ENCODE assay signal across 16 cellular contexts in the genomic region with DNA sequence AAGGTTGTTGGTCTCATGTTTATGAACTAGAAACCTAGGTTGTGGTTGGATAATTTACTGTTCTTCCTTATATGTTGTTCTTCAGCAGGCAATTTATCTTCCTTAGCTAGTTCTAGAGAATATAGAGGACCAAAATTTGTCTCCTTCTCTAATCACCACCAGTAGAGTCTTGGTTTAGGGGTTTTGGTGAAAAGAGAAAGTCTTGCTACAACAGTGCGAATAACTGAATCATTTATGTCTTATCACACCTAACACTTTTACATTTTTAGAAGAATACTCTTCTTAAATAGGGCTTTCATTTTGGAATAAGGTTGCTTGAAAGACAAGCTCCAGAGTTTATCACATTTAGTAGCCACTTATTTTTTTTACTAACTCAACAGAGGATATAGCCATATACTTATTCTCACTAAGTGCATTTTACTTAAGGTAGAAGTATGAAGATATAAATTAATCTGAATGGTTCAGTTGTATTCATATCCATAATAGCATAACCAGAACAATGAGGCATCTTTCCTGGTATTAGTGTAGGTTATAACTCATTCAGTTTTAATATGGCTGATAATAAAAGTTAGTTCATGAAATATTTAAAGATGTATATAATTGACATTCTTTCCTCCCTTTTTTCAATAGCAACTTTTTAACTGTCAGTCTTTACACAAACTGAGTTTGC.
DNase-seq lines count a peak whose midpoint lies in the region; ATAC-seq and TF ChIP-seq lines count a peak whose summit lies in the region.
"Had no signal": no experiment of that assay in that cellular context is flagged by ENCODE, and none has a peak within 500 bp of the region (broad histone marks: within the 10 kb centered on the region; RNA-seq: fewer than 3 reads in every experiment).

No MANE protein-coding gene starts in this region.

- H3K9me2 ChIP-seq in PC-9 (ENCODE audit: insufficient read depth): no peaks in the 10 kb centered on the region

- H3K27ac Mint-ChIP-seq in CD4-positive, alpha-beta memory T cell: peak overlapping the region in 4 of 7 donors; percentile 13 to 55 (median 22)
- peak overlapping the region; percentile 27 for H3K27ac Mint-ChIP-seq in nephron progenitor cell

- no peaks in the 10 kb centered on the region for H3K27me3 Mint-ChIP-seq in activated T-cell treated with anti-CD3 and anti-CD28 coated beads, Interleukin-2, amount 50 U/mL, for 4 hours (ENCODE audit: low read depth)
- H3K27me3 Mint-ChIP-seq in CD4-positive, alpha-beta memory T cell: no peaks in the 10 kb centered on the region
- no peaks in the 10 kb centered on the region for H3K27me3 Mint-ChIP-seq in nephron progenitor cell (ENCODE audit: low read depth, poor library complexity)

- no peak overlapping the region for H3K4me3 ChIP-seq in CD4-positive, alpha-beta memory T cell (ENCODE audit: low read length in 2 of 2)
- H3K4me3 ChIP-seq in PC-9 (no peak overlapping the region), right atrium auricular region (no peak overlapping the region)
- H3K4me3 ChIP-seq: A549 had no signal

- no peak overlapping the region for H3K4me2 ChIP-seq in PC-9
- H3K4me2 ChIP-seq: A549, KMS-11 had no signal

- H4K20me1 ChIP-seq in PC-9 (ENCODE audit: insufficient read depth): peaks cover 65% of the 10 kb centered on the region

- no peak for TF ChIP-seq CTCF in PC-9 (conservative IDR thresholded peaks at IDR 0.05)
- no peak for TF ChIP-seq CTCF in nephron progenitor cell (IDR thresholded peaks at IDR 0.05)
- no peak for TF ChIP-seq CTCF in right atrium auricular region (IDR thresholded peaks at IDR 0.05)

- POLR2A ChIA-PET in CD4-positive, alpha-beta memory T cell (lab: Charles Lee; ENCODE audit: partially characterized antibody): interaction anchor here (1.6 kb wide), 1 partner anchor 68 kb away, joined by 3 read pairs; the partner anchor contains the start of gene ERBIN
- POLR2A ChIA-PET in PC-9 (lab: Charles Lee; ENCODE audit: unreplicated experiment): no interaction called here

- peaks cover 76% of the 10 kb centered on the region for H3K79me2 ChIP-seq in PC-9 (ENCODE audit: low read depth)

- intact Hi-C loops in CD4-positive, alpha-beta memory T cell (cut with micrococcal nuclease): loop anchor here (2.0 kb wide), 1 partner anchor 33 kb away; no protein-coding TSS in a partner anchor
- intact Hi-C loops in PC-9 (cut with micrococcal nuclease; ENCODE audit: unreplicated experiment): no loop called here

- CTCF ChIA-PET in CD4-positive, alpha-beta memory T cell (lab: Charles Lee; ENCODE audit: partially characterized antibody): interaction anchor here (1.2 kb wide), 1 partner anchor 9 kb away, joined by 3 read pairs; no protein-coding TSS in a partner anchor
- CTCF ChIA-PET in PC-9 (lab: Charles Lee): no interaction called here

- no peak overlapping the region for H2AFZ ChIP-seq in PC-9

- H3F3A ChIP-seq in PC-9 (ENCODE audit: insufficient read depth, low read depth): peaks cover 41% of the 10 kb centered on the region

- H3K36me3 ChIP-seq in CD4-positive, alpha-beta memory T cell (ENCODE audit: insufficient read depth, low read length): peaks cover 14% of the 10 kb centered on the region
- H3K36me3 ChIP-seq in PC-9 (ENCODE audit: low read depth) (peaks cover 21% of the 10 kb centered on the region), right atrium auricular region (no peaks in the 10 kb centered on the region)

- no peak overlapping the region for H3K4me3 Mint-ChIP-seq in activated T-cell treated with anti-CD3 and anti-CD28 coated beads, Interleukin-2, amount 50 U/mL, for 4 hours
- no peak overlapping the region for H3K4me3 Mint-ChIP-seq in CD4-positive, alpha-beta memory T cell
- no peak overlapping the region for H3K4me3 Mint-ChIP-seq in nephron progenitor cell

- H3K36me3 Mint-ChIP-seq in activated T-cell treated with anti-CD3 and anti-CD28 coated beads, Interleukin-2, amount 50 U/mL, for 4 hours (ENCODE audit: insufficient read depth): peaks cover 27% of the 10 kb centered on the region
- peaks cover 27 to 52% of the 10 kb centered on the region in 2 donors for H3K36me3 Mint-ChIP-seq in CD4-positive, alpha-beta memory T cell
- peaks cover 55% of the 10 kb centered on the region for H3K36me3 Mint-ChIP-seq in nephron progenitor cell (ENCODE audit: low read depth)

- BruUV-seq in PC-9 (replicated peaks; lab: Mats Ljungman, UMichigan): TSS peak; percentile 3

- DNase-seq in activated T-cell treated with anti-CD3 and anti-CD28 coated beads, Interleukin-2, amount 50 U/mL, for 4 hours: no peak
- DNase-seq in activated T-cell treated with anti-CD3 and anti-CD28 coated beads for 4 hours: no peak
- no peak for DNase-seq in CD4-positive, alpha-beta memory T cell
- DNase-seq in PC-9: no peak
- no peak for DNase-seq in nephron progenitor cell
- no peak for DNase-seq in NCI-H1436 (lab: John Stamatoyannopoulos, UW)
- no peak for DNase-seq in right atrium auricular region (ENCODE audit: low spot score)
- DNase-seq: GOT3, NCI-H1417, NCI-H187 treated with DMSO at 0.1 percent for 48 hours, NCI-H226, NCI-H524 treated with DMSO at 0.1 percent for 48 hours had no signal

- peak; percentile 27 to 67 for ATAC-seq in activated T-cell treated with anti-CD3 and anti-CD28 coated beads, Interleukin-2, amount 50 U/mL, for 4 hours
- ATAC-seq: A549 had no signal

- no peaks in the 10 kb centered on the region for H3K9me3 ChIP-seq in CD4-positive, alpha-beta memory T cell (ENCODE audit: control insufficient read depth in 1 of 2, low read length in 2 of 2)
- H3K9me3 ChIP-seq in PC-9 (ENCODE audit: insufficient read depth, low read depth) (no peaks in the 10 kb centered on the region), right atrium auricular region (no peaks in the 10 kb centered on the region)
- H3K9me3 ChIP-seq: A549 had no signal

- H3K4me1 Mint-ChIP-seq in activated T-cell treated with anti-CD3 and anti-CD28 coated beads, Interleukin-2, amount 50 U/mL, for 4 hours (ENCODE audit: low read depth): peaks cover 23% of the 10 kb centered on the region
- H3K4me1 Mint-ChIP-seq in CD4-positive, alpha-beta memory T cell: peaks cover 4 to 32% (median 20%) of the 10 kb centered on the region in 4 donors
- no peaks in the 10 kb centered on the region for H3K4me1 Mint-ChIP-seq in nephron progenitor cell

- peaks cover under 1% of the 10 kb centered on the region for H3K4me1 ChIP-seq in CD4-positive, alpha-beta memory T cell (ENCODE audit: insufficient read depth, low read length)
- no peaks in the 10 kb centered on the region for H3K4me1 ChIP-seq in PC-9 (replicated peaks; ENCODE audit: insufficient read depth)
- H3K4me1 ChIP-seq in right atrium auricular region: no peaks in the 10 kb centered on the region
- H3K4me1 ChIP-seq: A549 had no signal

- no peaks in the 10 kb centered on the region for H3K27me3 ChIP-seq in CD4-positive, alpha-beta memory T cell (ENCODE audit: insufficient read depth, low read length)
- H3K27me3 ChIP-seq in PC-9 (ENCODE audit: insufficient read depth, low read depth): no peaks in the 10 kb centered on the region
- no peaks in the 10 kb centered on the region for H3K27me3 ChIP-seq in right atrium auricular region

- H3K27ac ChIP-seq in CD4-positive, alpha-beta memory T cell (ENCODE audit: low read depth, low read length): no peak overlapping the region
- H3K27ac ChIP-seq in PC-9 (no peak overlapping the region), right atrium auricular region (no peak overlapping the region)
- H3K27ac ChIP-seq: A549, HL-60, KMS-11, RWPE1 had no signal

- no peaks in the 10 kb centered on the region for H3K9me3 Mint-ChIP-seq in activated T-cell treated with anti-CD3 and anti-CD28 coated beads, Interleukin-2, amount 50 U/mL, for 4 hours
- H3K9me3 Mint-ChIP-seq in CD4-positive, alpha-beta memory T cell: no peaks in the 10 kb centered on the region
- H3K9me3 Mint-ChIP-seq in nephron progenitor cell: no peaks in the 10 kb centered on the region
